In genomic region chr2:39728085-39728484, GRCh38 we compare ENCODE assay signal across 7 cellular contexts. TPM values are rescaled to one million over a fixed set of nuclear protein-coding genes. Genes with fewer than 3 reads are reported as not detected.
DNase-seq lines count a peak whose midpoint lies in the region; ATAC-seq lines count a peak whose summit lies in the region.
"Not testable (repeated sequence)": the region's sequence is repeated elsewhere in the genome, so short reads cannot be mapped to it uniquely, and the experiment has no call there.

No MANE protein-coding gene starts in this region.

- not testable (repeated sequence) for H3K9me3 ChIP-seq in SJCRH30 (replicated peaks)

- not testable (repeated sequence) for H3K36me3 ChIP-seq in SJCRH30

- not testable (repeated sequence) for H3K4me3 ChIP-seq in SJCRH30

- peak; percentile 47 for DNase-seq in GM04504 (ENCODE audit: low read depth)
- peak; percentile 59 for DNase-seq in H4 (ENCODE audit: low spot score)
- peak; percentile 43 to 60 for DNase-seq in SJCRH30
- DNase-seq in glomerular visceral epithelial cell (ENCODE audit: extremely low spot score) = peak; percentile 75

- peak overlapping the region; percentile 18; the same call in 1 of the 2 replicates for H3K27ac ChIP-seq in SJCRH30

- H3K4me1 ChIP-seq in SJCRH30 = peaks cover 44% of the 10 kb centered on the region

- H3K27me3 ChIP-seq in SJCRH30 = not testable (repeated sequence)

- ATAC-seq in GM19395 (IDR thresholded peaks at IDR 0.05; ENCODE audit: unreplicated experiment) = peak; percentile 72
- ATAC-seq in HG03066 (IDR thresholded peaks at IDR 0.05; ENCODE audit: low read depth, unreplicated experiment) = peak; percentile 55
- ATAC-seq in HG03469 (IDR thresholded peaks at IDR 0.05; ENCODE audit: unreplicated experiment) = peak; percentile 52

RNA-seq across cellular contexts. Expression of gene THUMPD2, which starts 51.0 kb away (rescaled TPM):
- total RNA-seq in H4 (2014; rRNA removed; shearing (Covaris generic)) = 6.3 and 9.6 TPM in 2 replicates
- 21.0 and 24.9 TPM in 2 replicates for total RNA-seq in SJCRH30 (2014; rRNA removed; shearing (Covaris generic))
